Comparison of ENCODE assay signal across 13 cellular contexts in the genomic region with DNA sequence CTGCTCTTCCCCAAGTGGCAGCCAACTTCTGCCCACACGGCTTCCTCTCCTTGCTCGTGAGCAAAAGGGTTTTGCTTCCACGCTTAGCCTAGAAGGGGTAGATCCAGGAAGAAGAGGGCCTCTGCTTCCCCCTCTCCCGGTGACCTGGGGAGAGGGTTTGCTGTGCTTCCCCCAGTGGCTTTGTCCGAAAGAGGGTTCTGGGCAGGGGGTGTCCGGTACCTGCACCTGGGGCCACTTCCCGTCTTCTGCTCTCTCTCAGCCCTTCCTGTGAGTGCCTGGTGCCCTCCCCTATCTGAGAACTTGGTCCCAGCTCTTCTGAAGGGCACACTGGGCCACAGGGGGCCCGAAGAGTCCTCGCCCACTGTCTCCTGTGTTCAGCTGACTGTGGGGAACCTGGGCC. TPM values are rescaled to one million over a fixed set of nuclear protein-coding genes. Genes with fewer than 3 reads are reported as not detected.
DNase-seq lines count a peak whose midpoint lies in the region; ATAC-seq and TF ChIP-seq lines count a peak whose summit lies in the region.
"Had no signal": no experiment of that assay in that cellular context is flagged by ENCODE, and none has a peak within 500 bp of the region (broad histone marks: within the 10 kb centered on the region; RNA-seq: fewer than 3 reads in every experiment).

No MANE protein-coding gene starts in this region.

- POLR2A ChIA-PET in activated CD4-positive, alpha-beta T cell treated with anti-CD3 and anti-CD28 coated beads, Interleukin-2, amount 10 ng/mL, durations not matched to agents 7 days and 5 days (lab: Charles Lee): no interaction called here

- no peak overlapping the region for H3K23ac ChIP-seq in H9 (ENCODE audit: insufficient read length, low read depth, low read length)

- no peak overlapping the region for H2AK5ac ChIP-seq in H9 (ENCODE audit: insufficient read length, low read length)

- H3K18ac ChIP-seq in H9 (ENCODE audit: insufficient read length, low read depth, low read length): no peak overlapping the region

- H3K36me3 ChIP-seq in endodermal cell (ENCODE audit: control insufficient read depth, insufficient read depth, low read length): no peaks in the 10 kb centered on the region
- H3K36me3 ChIP-seq: BE2C, HAP-1 had no signal

- H3K79me2 ChIP-seq in H9 (ENCODE audit: insufficient read depth, low read length): no peaks in the 10 kb centered on the region

- H2BK5ac ChIP-seq in H9 (ENCODE audit: insufficient read length, low read length): no peak overlapping the region

- CTCF ChIA-PET in activated CD4-positive, alpha-beta T cell treated with anti-CD3 and anti-CD28 coated beads, Interleukin-2, amount 10 ng/mL, durations not matched to agents 7 days and 5 days (lab: Charles Lee): no interaction called here

- H3K4me1 ChIP-seq in H9 (ENCODE audit: insufficient read depth, low read length): no peaks in the 10 kb centered on the region; the same call in 1 of the 2 replicates
- no peaks in the 10 kb centered on the region for H3K4me1 ChIP-seq in endodermal cell (ENCODE audit: control insufficient read depth, insufficient read depth, low read length)
- H3K4me1 ChIP-seq: A549, BE2C, HAP-1 had no signal

- no CpG with 5 or more reads among the region's 9 CpGs for WGBS in H9 (ENCODE audit: extremely low coverage, insufficient read length, low lambda C conversion rate)
- 83 to 100% methylated on average over 1 to 9 of the region's 9 CpGs for WGBS in endodermal cell (ENCODE audit: insufficient coverage in 1 of 2, insufficient read length in 1 of 2), 2 experiments

- H3K23me2 ChIP-seq in H9 (ENCODE audit: insufficient read length, low read depth, low read length, poor library complexity, severe bottlenecking): no peaks in the 10 kb centered on the region

- DNase-seq in H9 (peak; percentile 28), endodermal cell (peak; percentile 31), osteocyte (ENCODE audit: extremely low spot score, unreplicated experiment) (peak; percentile 71), glutamatergic neuron (no peak)
- no peak for DNase-seq in activated CD4-positive, alpha-beta T cell treated with anti-CD3 and anti-CD28 coated beads, Interleukin-2, amount 10 ng/mL, durations not matched to agents 7 days and 5 days
- DNase-seq: BE2C, DMS53, GF-D8, GOT3 had no signal

- H3K4me3 Mint-ChIP-seq in H9: no peak overlapping the region
- H3K4me3 Mint-ChIP-seq in endodermal cell: no peak overlapping the region
- no peak overlapping the region for H3K4me3 Mint-ChIP-seq in osteocyte (ENCODE audit: unreplicated experiment)
- H3K4me3 Mint-ChIP-seq in glutamatergic neuron (ENCODE audit: unreplicated experiment): no peak overlapping the region
- H3K4me3 Mint-ChIP-seq in activated CD4-positive, alpha-beta T cell treated with anti-CD3 and anti-CD28 coated beads, Interleukin-2, amount 10 ng/mL, durations not matched to agents 7 days and 5 days: no peak overlapping the region
- H3K4me3 Mint-ChIP-seq: IgD-negative memory B cell had no signal

- H3K27ac ChIP-seq in H9 (ENCODE audit: insufficient read length, low read depth, low read length) (no peak overlapping the region), endodermal cell (ENCODE audit: low read depth, low read length) (no peak overlapping the region)
- H3K27ac ChIP-seq: A549 had no signal

- no peaks in the 10 kb centered on the region for H3K36me3 Mint-ChIP-seq in H9 (ENCODE audit: insufficient read depth in 1 of 3, low read depth in 3 of 3)
- H3K36me3 Mint-ChIP-seq in endodermal cell (ENCODE audit: low read depth): peaks cover 3% of the 10 kb centered on the region
- no peaks in the 10 kb centered on the region for H3K36me3 Mint-ChIP-seq in osteocyte (ENCODE audit: unreplicated experiment)
- H3K36me3 Mint-ChIP-seq in glutamatergic neuron (ENCODE audit: unreplicated experiment): no peaks in the 10 kb centered on the region
- H3K36me3 Mint-ChIP-seq in activated CD4-positive, alpha-beta T cell treated with anti-CD3 and anti-CD28 coated beads, Interleukin-2, amount 10 ng/mL, durations not matched to agents 7 days and 5 days (ENCODE audit: low read depth): no peaks in the 10 kb centered on the region
- H3K36me3 Mint-ChIP-seq: IgD-negative memory B cell had no signal

- H3K56ac ChIP-seq in H9 (ENCODE audit: insufficient read length, low read depth, low read length): no peak overlapping the region

- no peak overlapping the region for H4K5ac ChIP-seq in H9 (ENCODE audit: insufficient read length, low read depth, low read length)

- H2BK12ac ChIP-seq in H9 (ENCODE audit: insufficient read length, low read depth, low read length): no peak overlapping the region

- no peak overlapping the region for H2BK15ac ChIP-seq in H9 (ENCODE audit: low read depth, low read length)

- no peaks in the 10 kb centered on the region for H4K20me1 ChIP-seq in H9 (ENCODE audit: control insufficient read depth, insufficient read depth, insufficient read length)

- peaks cover 0 to 3% of the 10 kb centered on the region in 2 experiments; a peak in 2 of 5 replicates for H3K9me3 Mint-ChIP-seq in H9
- H3K9me3 Mint-ChIP-seq in endodermal cell: peaks cover 5% of the 10 kb centered on the region
- H3K9me3 Mint-ChIP-seq in osteocyte (ENCODE audit: unreplicated experiment): peaks cover 13% of the 10 kb centered on the region
- peaks cover 2% of the 10 kb centered on the region for H3K9me3 Mint-ChIP-seq in glutamatergic neuron (ENCODE audit: unreplicated experiment)
- H3K9me3 Mint-ChIP-seq in activated CD4-positive, alpha-beta T cell treated with anti-CD3 and anti-CD28 coated beads, Interleukin-2, amount 10 ng/mL, durations not matched to agents 7 days and 5 days: no peaks in the 10 kb centered on the region

- no peaks in the 10 kb centered on the region for H3K9me3 ChIP-seq in H9 (ENCODE audit: control insufficient read depth, low read depth, low read length)
- H3K9me3 ChIP-seq in endodermal cell (ENCODE audit: control insufficient read depth, low read length): no peaks in the 10 kb centered on the region
- H3K9me3 ChIP-seq: A549, BE2C had no signal

- no peak overlapping the region for H3T11ph ChIP-seq in H9 (ENCODE audit: low read length)

- no peaks in the 10 kb centered on the region for H3K27me3 ChIP-seq in H9 (ENCODE audit: insufficient read depth, low read length)
- no peaks in the 10 kb centered on the region for H3K27me3 ChIP-seq in endodermal cell (ENCODE audit: control insufficient read depth, insufficient read depth, low read length, poor library complexity, severe bottlenecking)
- H3K27me3 ChIP-seq: BE2C had no signal

- no peak overlapping the region for H3K4me3 ChIP-seq in endodermal cell (ENCODE audit: low read length)
- H3K4me3 ChIP-seq: A549, HAP-1 had no signal

- no peak overlapping the region for H3K14ac ChIP-seq in H9 (ENCODE audit: insufficient read depth, low read length)

- no peak for ATAC-seq in GM21619 (IDR thresholded peaks at IDR 0.05; ENCODE audit: unreplicated experiment)

- H2BK120ac ChIP-seq in H9 (ENCODE audit: low read depth, low read length, poor library complexity, severe bottlenecking): no peak overlapping the region

- H4K8ac ChIP-seq in H9 (replicated peaks; ENCODE audit: insufficient read length, low read depth, low read length): no peak overlapping the region

- no peak overlapping the region for H2AFZ ChIP-seq in H9 (ENCODE audit: low read length)

- no peak overlapping the region for H4K91ac ChIP-seq in H9 (ENCODE audit: insufficient read length, low read depth, low read length)

- H3K9ac ChIP-seq in H9 (ENCODE audit: extremely low read depth, insufficient read length, low read length): no peak overlapping the region
- no peak overlapping the region for H3K9ac ChIP-seq in endodermal cell (ENCODE audit: extremely low read depth, low read length, poor library complexity, severe bottlenecking)

- H3K27me3 Mint-ChIP-seq in H9 (ENCODE audit: low read depth): peaks cover 3% of the 10 kb centered on the region; the same call in 1 of the 2 replicates
- no peaks in the 10 kb centered on the region for H3K27me3 Mint-ChIP-seq in endodermal cell (ENCODE audit: insufficient read depth)
- H3K27me3 Mint-ChIP-seq in osteocyte (ENCODE audit: unreplicated experiment): peaks cover 10% of the 10 kb centered on the region
- no peaks in the 10 kb centered on the region for H3K27me3 Mint-ChIP-seq in glutamatergic neuron (ENCODE audit: unreplicated experiment)
- H3K27me3 Mint-ChIP-seq in activated CD4-positive, alpha-beta T cell treated with anti-CD3 and anti-CD28 coated beads, Interleukin-2, amount 10 ng/mL, durations not matched to agents 7 days and 5 days: peaks cover 6% of the 10 kb centered on the region

- no peak overlapping the region for H3K4me2 ChIP-seq in H9 (ENCODE audit: insufficient read depth, insufficient read length, low read length)
- H3K4me2 ChIP-seq: A549 had no signal

- H2BK20ac ChIP-seq in H9 (ENCODE audit: low read depth, low read length, poor library complexity, severe bottlenecking): no peak overlapping the region

- H3K79me1 ChIP-seq in H9 (ENCODE audit: insufficient read depth, low read depth, low read length, poor library complexity, severe bottlenecking): no peaks in the 10 kb centered on the region

- TF ChIP-seq CTCF in H9 (conservative IDR thresholded peaks at IDR 0.05) (no peak), endodermal cell (conservative IDR thresholded peaks at IDR 0.05) (no peak), osteocyte (IDR thresholded peaks at IDR 0.05) (no peak), glutamatergic neuron (IDR thresholded peaks at IDR 0.05; ENCODE audit: partially characterized antibody, unreplicated experiment) (no peak)

- no peak overlapping the region for H3K4ac ChIP-seq in H9 (ENCODE audit: low read depth, low read length)

- H3K4me1 Mint-ChIP-seq in H9: peaks cover 17 to 21% of the 10 kb centered on the region in 2 experiments
- peaks cover 6% of the 10 kb centered on the region for H3K4me1 Mint-ChIP-seq in endodermal cell
- H3K4me1 Mint-ChIP-seq in osteocyte (ENCODE audit: unreplicated experiment): no peaks in the 10 kb centered on the region
- H3K4me1 Mint-ChIP-seq in glutamatergic neuron (ENCODE audit: low read depth, unreplicated experiment): no peaks in the 10 kb centered on the region
- no peaks in the 10 kb centered on the region for H3K4me1 Mint-ChIP-seq in activated CD4-positive, alpha-beta T cell treated with anti-CD3 and anti-CD28 coated beads, Interleukin-2, amount 10 ng/mL, durations not matched to agents 7 days and 5 days
- H3K4me1 Mint-ChIP-seq: IgD-negative memory B cell had no signal

- H3K27ac Mint-ChIP-seq in H9: no peak overlapping the region
- H3K27ac Mint-ChIP-seq in endodermal cell: no peak overlapping the region
- no peak overlapping the region for H3K27ac Mint-ChIP-seq in osteocyte (ENCODE audit: unreplicated experiment)
- H3K27ac Mint-ChIP-seq in glutamatergic neuron (ENCODE audit: unreplicated experiment): no peak overlapping the region
- no peak overlapping the region for H3K27ac Mint-ChIP-seq in activated CD4-positive, alpha-beta T cell treated with anti-CD3 and anti-CD28 coated beads, Interleukin-2, amount 10 ng/mL, durations not matched to agents 7 days and 5 days
- H3K27ac Mint-ChIP-seq: IgD-negative memory B cell had no signal

RNA-seq across cellular contexts. Expression of gene JAKMIP3, which starts 11.3 kb away (rescaled TPM):
- 0.50 and 0.55 TPM in 2 replicates for total RNA-seq in H9 (2021)
- under 1 TPM; 0.95 to 0.99 TPM for total RNA-seq in endodermal cell
- polyA plus RNA-seq in endodermal cell (2013, experiment 1 of 2): 1.0 TPM
- polyA plus RNA-seq in endodermal cell (2013, experiment 2 of 2): 0.87 TPM
- total RNA-seq in osteocyte: 0.64 and 0.65 TPM in 2 replicates
- total RNA-seq in glutamatergic neuron (ENCODE audit: unreplicated experiment): 0.44 TPM
- under 1 TPM; 0.07 to 0.12 TPM for total RNA-seq in activated CD4-positive, alpha-beta T cell treated with anti-CD3 and anti-CD28 coated beads, Interleukin-2, amount 10 ng/mL, durations not matched to agents 7 days and 5 days
- polyA plus RNA-seq: IgD-negative memory B cell had no signal

Comparison
In these comparisons a context has a peak if more than half of its experiments do, and no peak if none do; other contexts are left out.
1. DNase-seq: peak in H9 (single experiment), endodermal cell (single experiment) and osteocyte (single experiment); none in glutamatergic neuron (single experiment) and activated CD4-positive, alpha-beta T cell treated with anti-CD3 and anti-CD28 coated beads, Interleukin-2, amount 10 ng/mL, durations not matched to agents 7 days and 5 days (single experiment).